ENCODE assay signal across 24 cellular contexts in the genomic region with DNA sequence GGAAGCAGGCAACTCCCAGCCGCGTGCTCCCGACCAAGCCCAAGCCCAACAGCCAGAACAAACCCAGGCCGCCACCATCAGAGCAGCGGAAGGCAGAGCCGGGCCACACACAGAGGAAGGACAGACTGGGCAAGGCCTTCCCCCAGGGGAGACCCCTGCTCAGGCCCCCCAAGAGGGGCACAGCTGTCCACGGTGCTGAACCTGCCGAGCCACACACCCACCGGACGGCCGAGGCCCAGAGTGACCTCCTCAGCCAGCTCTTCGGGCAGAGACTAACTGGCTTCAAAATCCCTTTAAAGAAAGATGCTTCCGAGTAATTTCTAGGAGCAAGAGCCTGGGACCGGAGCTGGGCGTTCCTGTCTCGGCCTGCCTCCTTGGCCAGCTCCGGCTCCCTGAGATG. TPM values are rescaled to one million over a fixed set of nuclear protein-coding genes. Genes with fewer than 3 reads are reported as not detected.
"Had no signal": no experiment of that assay in that cellular context is flagged by ENCODE, and none has a peak within 500 bp of the region (broad histone marks: within the 10 kb centered on the region; RNA-seq: fewer than 3 reads in every experiment).

No MANE protein-coding gene starts in this region.

- H3K36me3 ChIP-seq: left ventricle myocardium inferior, ovary, right atrium auricular region, stomach, thyroid gland, transverse colon, upper lobe of left lung, vagina had no signal

- ATAC-seq: mucosa of descending colon; naive thymus-derived CD4-positive, alpha-beta T cell; natural killer cell treated with Interleukin-12 subunit alpha and Interleukin-12 subunit beta and Interleukin-15 and Interleukin-18, amount 100 ng/mL, for 72 hours; sciatic nerve; stimulated activated naive B cell treated with anti-CD40 and anti-IgM and Interleukin-4, amounts not matched to agents 10 μg/mL and 1 μg/mL and 100 μg/mL, for 72 hours; stimulated activated naive CD8-positive, alpha-beta T cell treated with anti-CD3 and anti-CD28 coated beads, Interleukin-15, Interleukin-2, amounts not matched to agents 100 U/mL and 50 U/mL, for 24 hours had no signal

- H3K9me3 ChIP-seq: left ventricle myocardium inferior, mucosa of descending colon, ovary, right atrium auricular region, stomach, testis, thyroid gland, transverse colon, upper lobe of left lung, vagina had no signal

- H3K4me3 ChIP-seq: left ventricle myocardium inferior, lung, mucosa of descending colon, ovary, right atrium auricular region, skin epidermis, stomach, testis, thyroid gland, transverse colon, upper lobe of left lung, vagina had no signal

- DNase-seq: islet precursor cell; left ventricle myocardium inferior; midbrain; mucosa of descending colon; naive thymus-derived CD4-positive, alpha-beta T cell; ovary; stimulated activated CD4-positive, alpha-beta T cell treated with anti-CD3 and anti-CD28 coated beads, Interleukin-12 subunit alpha, Interleukin-12 subunit beta, amount 100 ng/mL, for 4 hours; stimulated activated CD4-positive, alpha-beta T cell treated with anti-CD3 and anti-CD28 coated beads, Interleukin-15, amount 100 ng/mL, for 24 hours; stimulated activated CD4-positive, alpha-beta T cell treated with anti-CD3 and anti-CD28 coated beads, Interleukin-2, amount 100 ng/mL, for 24 hours; stimulated activated CD4-positive, alpha-beta T cell treated with anti-CD3 and anti-CD28 coated beads, Interleukin-4, amount 100 ng/mL, for 1 hour; stimulated activated naive B cell treated with anti-CD40 and anti-IgM and Interleukin-4, amounts not matched to agents 10 μg/mL and 1 μg/mL and 100 μg/mL, for 72 hours; stimulated activated naive CD8-positive, alpha-beta T cell treated with anti-CD3 and anti-CD28 coated beads, Interleukin-15, Interleukin-2, amounts not matched to agents 100 U/mL and 50 U/mL, for 24 hours; stomach; testis; thyroid gland; transverse colon had no signal

- H3K27me3 ChIP-seq: ovary, right atrium auricular region, testis, thyroid gland, upper lobe of left lung, vagina had no signal

- H3K27ac ChIP-seq: left ventricle myocardium inferior, ovary, right atrium auricular region, skin epidermis, stomach, testis, thyroid gland, transverse colon, upper lobe of left lung, vagina had no signal

RNA-seq across cellular contexts. Expression of a gene that starts 56.3 kb away (rescaled TPM):
- polyA plus RNA-seq: neural cell had no signal
